Comparison of ENCODE assay signal across 28 cellular contexts in genomic region chr7:149289856-149290255, GRCh38.
"Had no signal": no experiment of that assay in that cellular context is flagged by ENCODE, and none has a peak within 500 bp of the region (broad histone marks: within the 10 kb centered on the region; RNA-seq: fewer than 3 reads in every experiment).

No MANE protein-coding gene starts in this region.

- H3K36me3 ChIP-seq: adrenal gland, colonic mucosa, WERI-Rb-1 had no signal

- H3K27ac Mint-ChIP-seq: activated B cell treated with CpG ODN at 0.5 μM for 24 hours; activated CD4-positive, alpha-beta memory T cell treated with anti-CD3 and anti-CD28 coated beads, Interleukin-2, amount 10 ng/mL, durations not matched to agents 7 days and 5 days; activated CD4-positive, alpha-beta T cell treated with anti-CD3 and anti-CD28 coated beads, Interleukin-2, amount 10 ng/mL, durations not matched to agents 24 days and 14 days; activated naive CD8-positive, alpha-beta T cell treated with anti-CD3 and anti-CD28 coated beads for 36 hours; activated naive CD8-positive, alpha-beta T cell treated with anti-CD3 and anti-CD28 coated beads, Interleukin-2, amount 50 U/mL, for 24 hours; activated T-helper 17 cell treated with anti-CD3 and anti-CD28 coated beads, Interleukin-2, amount 50 U/mL, for 72 hours; T-helper 17 cell; T-helper 2 cell treated with Interferon-gamma antibody and Interleukin-4, amounts not matched to agents 5 μg/mL and 100 μg/mL, for 36 hours had no signal

- ATAC-seq: activated CD4-positive, CD25-positive, alpha-beta regulatory T cell treated with anti-CD3 and anti-CD28 coated beads, Interleukin-2, amount 50 U/mL, for 24 hours; activated naive CD8-positive, alpha-beta T cell treated with anti-CD3 and anti-CD28 coated beads, Interleukin-2, amount 50 U/mL, for 24 hours; activated T-cell treated with anti-CD3 and anti-CD28 coated beads, Interleukin-2, amount 50 U/mL, for 4 hours; activated T-helper 17 cell treated with anti-CD3 and anti-CD28 coated beads, Interleukin-2, amount 50 U/mL, for 72 hours; body of pancreas; T-helper 17 cell had no signal

- FAIRE-seq: frontal cortex had no signal

- H3K4me3 ChIP-seq: adrenal gland, body of pancreas, colonic mucosa had no signal

- H3K9me3 ChIP-seq: adrenal gland, body of pancreas, colonic mucosa had no signal

- H3K4me1 ChIP-seq: colonic mucosa had no signal

- DNase-seq: activated B cell treated with CpG ODN at 0.5 μM for 24 hours; activated CD4-positive, alpha-beta memory T cell treated with anti-CD3 and anti-CD28 coated beads, Interleukin-2, amount 10 ng/mL, durations not matched to agents 7 days and 5 days; activated CD4-positive, alpha-beta T cell treated with anti-CD3 and anti-CD28 coated beads, Interleukin-2, amount 10 ng/mL, durations not matched to agents 24 days and 14 days; activated CD4-positive, alpha-beta T cell treated with anti-CD3 and anti-CD28 coated beads, Interleukin-2, amount 50 U/mL, for 4 hours; activated effector memory CD4-positive, alpha-beta T cell treated with Interleukin-2 at 50 U/mL for 16 hours; activated gamma-delta T cell treated with Interleukin-2 at 50 U/mL for 16 hours; activated naive CD4-positive, alpha-beta T cell treated with anti-CD3 and anti-CD28 coated beads, Interleukin-2, amount 50 U/mL, for 16 hours; activated naive CD4-positive, alpha-beta T cell treated with Interleukin-2 at 50 U/mL for 16 hours; activated naive CD8-positive, alpha-beta T cell treated with anti-CD3 and anti-CD28 coated beads for 36 hours; activated naive CD8-positive, alpha-beta T cell treated with anti-CD3 and anti-CD28 coated beads, Interleukin-2, amount 50 U/mL, for 24 hours; activated T-cell treated with anti-CD3 and anti-CD28 coated beads, Interleukin-2, amount 50 U/mL, for 4 hours; amygdala; body of pancreas; central memory CD4-positive, alpha-beta T cell; cerebellar nuclear complex; colonic mucosa; effector memory CD4-positive, alpha-beta T cell; erythroblast; foreskin fibroblast; T-helper 1 cell; T-helper 17 cell; T1000; WERI-Rb-1 had no signal

- H3K4me3 Mint-ChIP-seq: activated B cell treated with CpG ODN at 0.5 μM for 24 hours; activated CD4-positive, alpha-beta memory T cell treated with anti-CD3 and anti-CD28 coated beads, Interleukin-2, amount 10 ng/mL, durations not matched to agents 7 days and 5 days; activated CD4-positive, alpha-beta T cell treated with anti-CD3 and anti-CD28 coated beads, Interleukin-2, amount 10 ng/mL, durations not matched to agents 24 days and 14 days; activated naive CD8-positive, alpha-beta T cell treated with anti-CD3 and anti-CD28 coated beads for 36 hours; activated naive CD8-positive, alpha-beta T cell treated with anti-CD3 and anti-CD28 coated beads, Interleukin-2, amount 50 U/mL, for 24 hours; activated T-cell treated with anti-CD3 and anti-CD28 coated beads, Interleukin-2, amount 50 U/mL, for 4 hours; activated T-helper 17 cell treated with anti-CD3 and anti-CD28 coated beads, Interleukin-2, amount 50 U/mL, for 72 hours; T-helper 17 cell; T-helper 2 cell treated with Interferon-gamma antibody and Interleukin-4, amounts not matched to agents 5 μg/mL and 100 μg/mL, for 36 hours had no signal

- H3K27me3 Mint-ChIP-seq: activated B cell treated with CpG ODN at 0.5 μM for 24 hours; activated CD4-positive, alpha-beta memory T cell treated with anti-CD3 and anti-CD28 coated beads, Interleukin-2, amount 10 ng/mL, durations not matched to agents 7 days and 5 days; activated CD4-positive, alpha-beta T cell treated with anti-CD3 and anti-CD28 coated beads, Interleukin-2, amount 10 ng/mL, durations not matched to agents 24 days and 14 days; activated naive CD8-positive, alpha-beta T cell treated with anti-CD3 and anti-CD28 coated beads for 36 hours; activated naive CD8-positive, alpha-beta T cell treated with anti-CD3 and anti-CD28 coated beads, Interleukin-2, amount 50 U/mL, for 24 hours; activated T-helper 17 cell treated with anti-CD3 and anti-CD28 coated beads, Interleukin-2, amount 50 U/mL, for 72 hours; T-helper 17 cell had no signal

- H3K9me3 Mint-ChIP-seq: activated B cell treated with CpG ODN at 0.5 μM for 24 hours; activated CD4-positive, alpha-beta memory T cell treated with anti-CD3 and anti-CD28 coated beads, Interleukin-2, amount 10 ng/mL, durations not matched to agents 7 days and 5 days; activated CD4-positive, alpha-beta T cell treated with anti-CD3 and anti-CD28 coated beads, Interleukin-2, amount 10 ng/mL, durations not matched to agents 24 days and 14 days; activated naive CD8-positive, alpha-beta T cell treated with anti-CD3 and anti-CD28 coated beads for 36 hours; activated naive CD8-positive, alpha-beta T cell treated with anti-CD3 and anti-CD28 coated beads, Interleukin-2, amount 50 U/mL, for 24 hours; activated T-cell treated with anti-CD3 and anti-CD28 coated beads, Interleukin-2, amount 50 U/mL, for 4 hours; activated T-helper 17 cell treated with anti-CD3 and anti-CD28 coated beads, Interleukin-2, amount 50 U/mL, for 72 hours; T-helper 2 cell treated with Interferon-gamma antibody and Interleukin-4, amounts not matched to agents 5 μg/mL and 100 μg/mL, for 36 hours had no signal

- H3K27ac ChIP-seq: adrenal gland, body of pancreas, colonic mucosa, WERI-Rb-1 had no signal

- H3K27me3 ChIP-seq: adrenal gland, body of pancreas, colonic mucosa had no signal
